In the genomic region with DNA sequence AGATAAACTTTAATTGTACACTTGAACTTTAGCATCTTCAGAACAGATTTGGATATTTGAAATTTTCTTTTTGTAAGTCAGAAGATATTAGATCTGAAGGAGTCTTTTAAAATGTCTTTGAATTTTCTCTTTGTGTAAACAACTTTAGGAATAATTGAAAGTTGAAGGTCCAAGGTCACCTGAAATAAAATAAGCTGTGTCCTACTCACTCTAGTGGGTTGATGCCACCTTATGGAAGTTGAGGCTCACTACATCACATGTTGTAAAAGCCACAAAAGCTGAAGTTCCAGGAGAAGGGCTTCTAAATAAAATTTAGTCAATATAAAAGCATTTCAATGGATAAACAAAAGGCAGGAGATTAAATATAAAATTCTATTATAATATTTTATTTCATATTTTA, we compare ENCODE assay signal across 8 cellular contexts.
A peak's percentile ranks its signal among the peaks of the same experiment; 100 is the strongest.
DNase-seq lines count a peak whose midpoint lies in the region; ATAC-seq, FAIRE-seq and TF ChIP-seq lines count a peak whose summit lies in the region.

No MANE protein-coding gene starts in this region.

- TF ChIP-seq CTCF in GM12873 (IDR thresholded peaks at IDR 0.05; ENCODE audit: insufficient read depth, low read depth, low read length, missing control alignments) = peak; percentile 57
- TF ChIP-seq CTCF in OCI-LY3 (IDR thresholded peaks at IDR 0.05; ENCODE audit: low read depth, low read length) = peak; percentile 72

- peak; percentile 73 for ATAC-seq in HG02938 (IDR thresholded peaks at IDR 0.05; ENCODE audit: unreplicated experiment)

- DNase-seq in fibroblast of the conjunctiva (ENCODE audit: low read depth) (peak; percentile 4), GM19239 (ENCODE audit: insufficient read length, low spot score) (no peak)
- no peak for DNase-seq in activated CD4-positive, alpha-beta T cell treated with anti-CD3 and anti-CD28 coated beads, Interleukin-2, amount 10 ng/mL, durations not matched to agents 7 days and 5 days
- no peak for DNase-seq in activated CD8-positive, alpha-beta memory T cell treated with anti-CD3 and anti-CD28 coated beads, Interleukin-2, amount 50 U/mL, for 4 hours

- no peaks in the 10 kb centered on the region for H3K4me1 Mint-ChIP-seq in activated CD4-positive, alpha-beta T cell treated with anti-CD3 and anti-CD28 coated beads, Interleukin-2, amount 10 ng/mL, durations not matched to agents 7 days and 5 days

- no peaks in the 10 kb centered on the region for H4K20me1 ChIP-seq in OCI-LY3 (ENCODE audit: insufficient read depth, low read length)

- no peaks in the 10 kb centered on the region for H3K79me2 ChIP-seq in OCI-LY3 (ENCODE audit: low read length)

- FAIRE-seq in A204.1 (lab: Jason Lieb, UNC) = peak; percentile 81
- no peak for FAIRE-seq in GM19239 (lab: Jason Lieb, UNC)

- CTCF ChIA-PET in activated CD4-positive, alpha-beta T cell treated with anti-CD3 and anti-CD28 coated beads, Interleukin-2, amount 10 ng/mL, durations not matched to agents 7 days and 5 days (lab: Charles Lee) = interaction anchor here (0.6 kb wide), 1 partner anchor 17 kb away, joined by 3 read pairs; no protein-coding TSS in a partner anchor

- no peak overlapping the region for H3K27ac Mint-ChIP-seq in activated CD4-positive, alpha-beta T cell treated with anti-CD3 and anti-CD28 coated beads, Interleukin-2, amount 10 ng/mL, durations not matched to agents 7 days and 5 days

- H3K4me3 Mint-ChIP-seq in activated CD4-positive, alpha-beta T cell treated with anti-CD3 and anti-CD28 coated beads, Interleukin-2, amount 10 ng/mL, durations not matched to agents 7 days and 5 days = no peak overlapping the region

- no peak overlapping the region for H3K27ac ChIP-seq in OCI-LY3 (ENCODE audit: low read length)

- POLR2A ChIA-PET in activated CD4-positive, alpha-beta T cell treated with anti-CD3 and anti-CD28 coated beads, Interleukin-2, amount 10 ng/mL, durations not matched to agents 7 days and 5 days (lab: Charles Lee) = no interaction called here

- no peak overlapping the region for H3K4me2 ChIP-seq in OCI-LY3 (ENCODE audit: low read length)

- H3K4me3 ChIP-seq in OCI-LY3 (ENCODE audit: low read length) = no peak overlapping the region

- H3K36me3 Mint-ChIP-seq in activated CD4-positive, alpha-beta T cell treated with anti-CD3 and anti-CD28 coated beads, Interleukin-2, amount 10 ng/mL, durations not matched to agents 7 days and 5 days (ENCODE audit: low read depth) = no peaks in the 10 kb centered on the region

- H3K9me3 Mint-ChIP-seq in activated CD4-positive, alpha-beta T cell treated with anti-CD3 and anti-CD28 coated beads, Interleukin-2, amount 10 ng/mL, durations not matched to agents 7 days and 5 days = no peaks in the 10 kb centered on the region

- H3K27me3 Mint-ChIP-seq in activated CD4-positive, alpha-beta T cell treated with anti-CD3 and anti-CD28 coated beads, Interleukin-2, amount 10 ng/mL, durations not matched to agents 7 days and 5 days = peaks cover 6% of the 10 kb centered on the region

- H3K9ac ChIP-seq in OCI-LY3 (ENCODE audit: low read length) = no peak overlapping the region

- H3K4me1 ChIP-seq in OCI-LY3 (ENCODE audit: low read length) = peaks cover 5% of the 10 kb centered on the region

- H2AFZ ChIP-seq in OCI-LY3 (ENCODE audit: low read depth, low read length) = no peak overlapping the region

- no peaks in the 10 kb centered on the region for H3K36me3 ChIP-seq in OCI-LY3 (replicated peaks; ENCODE audit: low read depth, low read length)

- no peaks in the 10 kb centered on the region for H3K27me3 ChIP-seq in OCI-LY3 (ENCODE audit: low read depth, low read length)

- H3K9me3 ChIP-seq in OCI-LY3 (ENCODE audit: insufficient read depth, low read length) = no peaks in the 10 kb centered on the region
